Comparison of ENCODE assay signal across 25 cellular contexts in genomic region chr14:72604133-72604532, GRCh38.
DNase-seq lines count a peak whose midpoint lies in the region; ATAC-seq and TF ChIP-seq lines count a peak whose summit lies in the region.
"Had no signal": no experiment of that assay in that cellular context is flagged by ENCODE, and none has a peak within 500 bp of the region (broad histone marks: within the 10 kb centered on the region; RNA-seq: fewer than 3 reads in every experiment).

No MANE protein-coding gene starts in this region.

- H3K36me3 ChIP-seq in BLaER1 (no peaks in the 10 kb centered on the region), left lung (no peaks in the 10 kb centered on the region)
- H3K36me3 ChIP-seq: SJSA1 had no signal

- TF ChIP-seq CTCF in left lung (IDR thresholded peaks at IDR 0.05) (no peak), H9 (conservative IDR thresholded peaks at IDR 0.05) (no peak)

- H2AFZ ChIP-seq in H9 (ENCODE audit: low read length) = no peak overlapping the region

- no peak overlapping the region for H3K56ac ChIP-seq in H9 (ENCODE audit: insufficient read length, low read depth, low read length)

- H3K4me2 ChIP-seq in BLaER1 (peak overlapping the region; percentile 80), H9 (ENCODE audit: insufficient read depth, insufficient read length, low read length) (no peak overlapping the region)
- H3K4me2 ChIP-seq: KMS-11 had no signal

- peaks cover 79% of the 10 kb centered on the region for H3K4me1 ChIP-seq in BLaER1
- no peaks in the 10 kb centered on the region for H3K4me1 ChIP-seq in left lung
- H3K4me1 ChIP-seq in H9 (ENCODE audit: insufficient read depth, low read length) = no peaks in the 10 kb centered on the region; the same call in 1 of the 2 replicates
- H3K4me1 ChIP-seq: Caco-2 had no signal

- H3K79me2 ChIP-seq in H9 (ENCODE audit: insufficient read depth, low read length) = no peaks in the 10 kb centered on the region

- no peak overlapping the region for H3K4me3 Mint-ChIP-seq in activated CD8-positive, alpha-beta memory T cell treated with anti-CD3 and anti-CD28 coated beads, Interleukin-2, amount 10 ng/mL, durations not matched to agents 7 days and 5 days
- no peak overlapping the region for H3K4me3 Mint-ChIP-seq in H9
- H3K4me3 Mint-ChIP-seq: CD8-positive, alpha-beta T cell had no signal

- H3K9ac ChIP-seq in BLaER1 (no peak overlapping the region), H9 (ENCODE audit: extremely low read depth, insufficient read length, low read length) (no peak overlapping the region)
- H3K9ac ChIP-seq: KMS-11 had no signal

- DNase-seq in activated CD8-positive, alpha-beta memory T cell treated with anti-CD3 and anti-CD28 coated beads, Interleukin-2, amount 10 ng/mL, durations not matched to agents 7 days and 5 days = peak; percentile 31
- peak; percentile 22 for DNase-seq in islet precursor cell
- DNase-seq in posterior vena cava (ENCODE audit: low spot score) = peak; percentile 1
- DNase-seq in HuH-7.5 (ENCODE audit: low spot score) = no peak
- DNase-seq in left lung = no peak
- DNase-seq in H9 = no peak
- DNase-seq: Caco-2; DMS79; GDM1; MM.1S; NCI-H2029; NCI-H446; NCI-H524 treated with DMSO at 0.1 percent for 48 hours; NCI-H774; NK-92 treated with Interleukin-12 subunit alpha and Interleukin-12 subunit beta, amount 100 ng/mL, for 24 hours; PC-3; Right ventricle myocardium superior had no signal

- intact Hi-C loops in posterior vena cava (cut with DNase I) (no loop called here), left lung (cut with DNase I) (no loop called here)

- no peak overlapping the region for H2AK5ac ChIP-seq in H9 (ENCODE audit: insufficient read length, low read length)

- H4K8ac ChIP-seq in H9 (replicated peaks; ENCODE audit: insufficient read length, low read depth, low read length) = no peak overlapping the region

- no peak for ATAC-seq in activated CD8-positive, alpha-beta memory T cell treated with anti-CD3 and anti-CD28 coated beads, Interleukin-2, amount 10 ng/mL, durations not matched to agents 7 days and 5 days
- ATAC-seq in left lung (no peak), HG03095 (IDR thresholded peaks at IDR 0.05; ENCODE audit: unreplicated experiment) (no peak)
- ATAC-seq: CD8-positive, alpha-beta T cell; GM12878; PC-3 had no signal

- H3K27ac ChIP-seq in BLaER1 = no peak overlapping the region
- H3K27ac ChIP-seq in left lung = no peak overlapping the region
- H3K27ac ChIP-seq in H9 (ENCODE audit: insufficient read length, low read depth, low read length) = no peak overlapping the region
- H3K27ac ChIP-seq: C4-2B, KMS-11, SJSA1 had no signal

- CTCF ChIA-PET in activated CD8-positive, alpha-beta memory T cell treated with anti-CD3 and anti-CD28 coated beads, Interleukin-2, amount 10 ng/mL, durations not matched to agents 7 days and 5 days (lab: Charles Lee) = no interaction called here

- H3K27me3 ChIP-seq in BLaER1 (no peaks in the 10 kb centered on the region), left lung (peaks cover 0 to 18% of the 10 kb centered on the region in 2 donors), H9 (ENCODE audit: insufficient read depth, low read length) (no peaks in the 10 kb centered on the region)
- H3K27me3 ChIP-seq: SJSA1 had no signal

- H3K79me1 ChIP-seq in H9 (ENCODE audit: insufficient read depth, low read depth, low read length, poor library complexity, severe bottlenecking) = no peaks in the 10 kb centered on the region

- no peak overlapping the region for H2BK12ac ChIP-seq in H9 (ENCODE audit: insufficient read length, low read depth, low read length)

- no CpG with 5 or more reads among the region's 3 CpGs for WGBS in H9 (ENCODE audit: extremely low coverage, insufficient read length, low lambda C conversion rate)

- peaks cover 46% of the 10 kb centered on the region for H3K27me3 Mint-ChIP-seq in activated CD8-positive, alpha-beta memory T cell treated with anti-CD3 and anti-CD28 coated beads, Interleukin-2, amount 10 ng/mL, durations not matched to agents 7 days and 5 days
- H3K27me3 Mint-ChIP-seq in H9 (ENCODE audit: low read depth) = peaks cover 8% of the 10 kb centered on the region

- H4K20me1 ChIP-seq in BLaER1 = no peaks in the 10 kb centered on the region
- no peaks in the 10 kb centered on the region for H4K20me1 ChIP-seq in H9 (ENCODE audit: control insufficient read depth, insufficient read depth, insufficient read length)

- H3T11ph ChIP-seq in H9 (ENCODE audit: low read length) = no peak overlapping the region

- H3K23ac ChIP-seq in H9 (ENCODE audit: insufficient read length, low read depth, low read length) = no peak overlapping the region

- H2BK120ac ChIP-seq in H9 (ENCODE audit: low read depth, low read length, poor library complexity, severe bottlenecking) = no peak overlapping the region

- no peak overlapping the region for H4K5ac ChIP-seq in H9 (ENCODE audit: insufficient read length, low read depth, low read length)

- H3K9me3 Mint-ChIP-seq in activated CD8-positive, alpha-beta memory T cell treated with anti-CD3 and anti-CD28 coated beads, Interleukin-2, amount 10 ng/mL, durations not matched to agents 7 days and 5 days (ENCODE audit: low read depth) = no peaks in the 10 kb centered on the region
- H3K9me3 Mint-ChIP-seq in H9 = no peaks in the 10 kb centered on the region; a peak in 1 of 5 replicates
- H3K9me3 Mint-ChIP-seq: CD8-positive, alpha-beta T cell; IgD-negative memory B cell had no signal

- no peak overlapping the region for H3K18ac ChIP-seq in H9 (ENCODE audit: insufficient read length, low read depth, low read length)

- no peak overlapping the region for H2BK20ac ChIP-seq in H9 (ENCODE audit: low read depth, low read length, poor library complexity, severe bottlenecking)

- H2BK5ac ChIP-seq in H9 (ENCODE audit: insufficient read length, low read length) = no peak overlapping the region

- H3K23me2 ChIP-seq in H9 (ENCODE audit: insufficient read length, low read depth, low read length, poor library complexity, severe bottlenecking) = no peaks in the 10 kb centered on the region

- no peak overlapping the region for H3K27ac Mint-ChIP-seq in activated CD8-positive, alpha-beta memory T cell treated with anti-CD3 and anti-CD28 coated beads, Interleukin-2, amount 10 ng/mL, durations not matched to agents 7 days and 5 days
- H3K27ac Mint-ChIP-seq in H9 = no peak overlapping the region
- H3K27ac Mint-ChIP-seq: CD8-positive, alpha-beta T cell; IgD-negative memory B cell had no signal

- no peak overlapping the region for H4K91ac ChIP-seq in H9 (ENCODE audit: insufficient read length, low read depth, low read length)

- H2BK15ac ChIP-seq in H9 (ENCODE audit: low read depth, low read length) = no peak overlapping the region

- H3K4ac ChIP-seq in H9 (ENCODE audit: low read depth, low read length) = no peak overlapping the region

- no peak overlapping the region for H3K14ac ChIP-seq in H9 (ENCODE audit: insufficient read depth, low read length)

- no peaks in the 10 kb centered on the region for H3K9me3 ChIP-seq in BLaER1
- no peaks in the 10 kb centered on the region for H3K9me3 ChIP-seq in left lung
- no peaks in the 10 kb centered on the region for H3K9me3 ChIP-seq in H9 (ENCODE audit: control insufficient read depth, low read depth, low read length)
- H3K9me3 ChIP-seq: Caco-2, SJSA1 had no signal

- H3K36me3 Mint-ChIP-seq in activated CD8-positive, alpha-beta memory T cell treated with anti-CD3 and anti-CD28 coated beads, Interleukin-2, amount 10 ng/mL, durations not matched to agents 7 days and 5 days = no peaks in the 10 kb centered on the region
- H3K36me3 Mint-ChIP-seq in H9 (ENCODE audit: insufficient read depth in 1 of 3, low read depth in 3 of 3) = no peaks in the 10 kb centered on the region; a peak in 1 of 7 replicates
- H3K36me3 Mint-ChIP-seq: CD8-positive, alpha-beta T cell; IgD-negative memory B cell had no signal

- H3K4me3 ChIP-seq in BLaER1 = no peak overlapping the region
- H3K4me3 ChIP-seq in left lung = no peak overlapping the region
- H3K4me3 ChIP-seq: GM12878, SJSA1 had no signal

- peaks cover under 1% of the 10 kb centered on the region for H3K4me1 Mint-ChIP-seq in activated CD8-positive, alpha-beta memory T cell treated with anti-CD3 and anti-CD28 coated beads, Interleukin-2, amount 10 ng/mL, durations not matched to agents 7 days and 5 days
- peaks cover 16 to 27% of the 10 kb centered on the region in 2 experiments for H3K4me1 Mint-ChIP-seq in H9

Comparison
In these comparisons a context has a peak if more than half of its experiments do, and no peak if none do; other contexts are left out.
1. DNase-seq: peak in activated CD8-positive, alpha-beta memory T cell treated with anti-CD3 and anti-CD28 coated beads, Interleukin-2, amount 10 ng/mL, durations not matched to agents 7 days and 5 days (single experiment), islet precursor cell (single experiment) and posterior vena cava (single experiment); none in HuH-7.5 (single experiment), left lung (0 of 2) and H9 (single experiment).